23 cellular contexts compared by ENCODE assay signal in the genomic region with DNA sequence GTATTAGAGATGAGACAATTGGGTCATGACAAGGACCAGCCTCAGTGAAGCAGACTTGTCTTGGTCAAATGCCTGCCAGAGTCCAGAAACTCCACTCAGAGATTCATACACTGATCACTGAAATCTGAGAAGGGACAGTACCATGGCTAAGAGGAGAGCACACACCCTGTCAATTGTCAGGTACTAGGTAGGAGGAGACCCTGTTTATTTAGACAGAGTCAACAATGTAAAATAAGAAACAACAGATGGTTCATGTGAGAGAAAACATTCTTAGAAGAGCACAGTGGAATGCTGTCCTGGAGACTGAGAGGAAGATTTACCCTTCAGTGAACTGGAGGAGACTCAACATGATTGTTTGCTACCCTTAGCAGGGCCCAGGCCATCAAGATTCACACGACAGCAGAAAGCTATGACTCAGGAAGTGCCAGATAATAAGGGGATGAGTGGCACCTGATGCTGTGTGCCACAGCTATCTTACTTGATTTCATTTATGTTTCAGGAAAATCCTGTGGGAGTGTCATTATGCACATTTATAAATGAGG.
A peak's percentile ranks its signal among the peaks of the same experiment; 100 is the strongest.
DNase-seq lines count a peak whose midpoint lies in the region; ATAC-seq, FAIRE-seq and TF ChIP-seq lines count a peak whose summit lies in the region.
"Had no signal": no experiment of that assay in that cellular context is flagged by ENCODE, and none has a peak within 500 bp of the region (broad histone marks: within the 10 kb centered on the region; RNA-seq: fewer than 3 reads in every experiment).

No MANE protein-coding gene starts in this region.

- H3K27me3 Mint-ChIP-seq in neural progenitor cell (ENCODE audit: insufficient read depth, low read depth), result peaks cover 2% of the 10 kb centered on the region
- H3K27me3 Mint-ChIP-seq: brain had no signal

- no peaks in the 10 kb centered on the region for H3F3A ChIP-seq in neural progenitor cell (ENCODE audit: low read depth)

- WGBS in testis, 2 donors, result 33 to 38% methylated on average over 1 of the region's 1 CpG

- H3K4me1 Mint-ChIP-seq in neural progenitor cell, result peaks cover 5% of the 10 kb centered on the region
- H3K4me1 Mint-ChIP-seq: activated B cell treated with CpG ODN at 0.5 μM for 24 hours; activated naive CD8-positive, alpha-beta T cell treated with anti-CD3 and anti-CD28 coated beads, Interleukin-2, amount 10 ng/mL, durations not matched to agents 7 days and 5 days; brain; memory B cell; T-helper 17 cell had no signal

- H3K9me3 ChIP-seq in testis (no peaks in the 10 kb centered on the region), neural progenitor cell (ENCODE audit: low read depth) (no peaks in the 10 kb centered on the region)
- H3K9me3 ChIP-seq: psoas muscle, SJCRH30 had no signal

- H3K4me1 ChIP-seq in testis (no peaks in the 10 kb centered on the region), neural progenitor cell (no peaks in the 10 kb centered on the region)
- H3K4me1 ChIP-seq: psoas muscle, SJCRH30 had no signal

- H3K36me3 ChIP-seq in testis (ENCODE audit: low read depth, missing control alignments), result no peaks in the 10 kb centered on the region
- H3K36me3 ChIP-seq in neural progenitor cell, result no peaks in the 10 kb centered on the region
- H3K36me3 ChIP-seq: SJCRH30 had no signal

- peaks cover 6% of the 10 kb centered on the region for H3K9me3 Mint-ChIP-seq in neural progenitor cell
- H3K9me3 Mint-ChIP-seq: activated naive CD8-positive, alpha-beta T cell treated with anti-CD3 and anti-CD28 coated beads, Interleukin-2, amount 10 ng/mL, durations not matched to agents 7 days and 5 days; memory B cell had no signal

- TF ChIP-seq CTCF in epithelial cell of esophagus (IDR thresholded peaks at IDR 0.05; ENCODE audit: insufficient read depth, low read depth, low read length, missing control alignments) (no peak), testis (IDR thresholded peaks at IDR 0.05) (no peak), neural progenitor cell (IDR thresholded peaks at IDR 0.05) (no peak)

- no peak overlapping the region for H3K4me3 Mint-ChIP-seq in neural progenitor cell
- H3K4me3 Mint-ChIP-seq: activated B cell treated with CpG ODN at 0.5 μM for 24 hours; activated naive CD8-positive, alpha-beta T cell treated with anti-CD3 and anti-CD28 coated beads, Interleukin-2, amount 10 ng/mL, durations not matched to agents 7 days and 5 days; brain; memory B cell; naive thymus-derived CD8-positive, alpha-beta T cell; T-helper 17 cell had no signal

- H3K27me3 ChIP-seq in testis (no peaks in the 10 kb centered on the region), neural progenitor cell (no peaks in the 10 kb centered on the region)
- H3K27me3 ChIP-seq: hepatocyte, SJCRH30 had no signal

- DNase-seq in COR-L47 (lab: John Stamatoyannopoulos, UW), result peak; percentile 67
- DNase-seq in H54 (ENCODE audit: insufficient read length, low spot score), result no peak
- peak; percentile 15 for DNase-seq in NCI-H2196 (lab: John Stamatoyannopoulos, UW; ENCODE audit: unreplicated experiment)
- peak; percentile 6 for DNase-seq in epithelial cell of esophagus (ENCODE audit: low read depth)
- DNase-seq in pons (ENCODE audit: low spot score), result no peak
- no peak for DNase-seq in testis
- DNase-seq in neural progenitor cell (ENCODE audit: low spot score), result no peak
- DNase-seq: activated B cell treated with CpG ODN at 0.5 μM for 24 hours; activated naive CD8-positive, alpha-beta T cell treated with anti-CD3 and anti-CD28 coated beads, Interleukin-2, amount 10 ng/mL, durations not matched to agents 7 days and 5 days; islet precursor cell; naive thymus-derived CD8-positive, alpha-beta T cell; NCI-H446; psoas muscle; SJCRH30; small intestine; stimulated activated CD4-positive, alpha-beta T cell treated with anti-CD3 and anti-CD28 coated beads, Interleukin-4, amount 100 ng/mL, for 4 hours; T-helper 17 cell had no signal

- no peaks in the 10 kb centered on the region for H3K36me3 Mint-ChIP-seq in neural progenitor cell
- H3K36me3 Mint-ChIP-seq: activated naive CD8-positive, alpha-beta T cell treated with anti-CD3 and anti-CD28 coated beads, Interleukin-2, amount 10 ng/mL, durations not matched to agents 7 days and 5 days; brain; memory B cell; naive thymus-derived CD8-positive, alpha-beta T cell had no signal

- H3K4me2 ChIP-seq in neural progenitor cell, result no peak overlapping the region
- H3K4me2 ChIP-seq: hepatocyte had no signal

- H2AFZ ChIP-seq in neural progenitor cell (replicated peaks), result no peak overlapping the region
- H2AFZ ChIP-seq: hepatocyte had no signal

- TF ChIP-seq POLR2A in H54 (IDR thresholded peaks at IDR 0.05; ENCODE audit: low read depth, low read length), result no peak
- TF ChIP-seq POLR2A in testis (IDR thresholded peaks at IDR 0.05), result no peak

- intact Hi-C loops in testis (cut with DNase I; ENCODE audit: low total_unique reads), result no loop called here

- no peaks in the 10 kb centered on the region for H4K20me1 ChIP-seq in neural progenitor cell (ENCODE audit: low read depth)

- H3K27ac ChIP-seq in testis, result no peak overlapping the region
- no peak overlapping the region for H3K27ac ChIP-seq in neural progenitor cell
- H3K27ac ChIP-seq: hepatocyte, psoas muscle, SJCRH30 had no signal

- ATAC-seq in GM21576 (IDR thresholded peaks at IDR 0.05; ENCODE audit: unreplicated experiment), result no peak
- ATAC-seq: naive thymus-derived CD8-positive, alpha-beta T cell; psoas muscle; T-helper 17 cell had no signal

- H3K9ac ChIP-seq in neural progenitor cell, result no peak overlapping the region

- H3K79me2 ChIP-seq in neural progenitor cell (ENCODE audit: low read depth), result no peaks in the 10 kb centered on the region
- H3K79me2 ChIP-seq: hepatocyte had no signal

- no peak overlapping the region for H3K27ac Mint-ChIP-seq in neural progenitor cell
- H3K27ac Mint-ChIP-seq: activated B cell treated with CpG ODN at 0.5 μM for 24 hours; activated naive CD8-positive, alpha-beta T cell treated with anti-CD3 and anti-CD28 coated beads, Interleukin-2, amount 10 ng/mL, durations not matched to agents 7 days and 5 days; brain; memory B cell; naive thymus-derived CD8-positive, alpha-beta T cell; T-helper 17 cell had no signal

- peak; percentile 66 for FAIRE-seq in H54 (lab: Jason Lieb, UNC)
- FAIRE-seq: colon, GM12891, small intestine had no signal

- H3K4me3 ChIP-seq in epithelial cell of esophagus (ENCODE audit: low read length), result no peak overlapping the region
- H3K4me3 ChIP-seq in testis, result no peak overlapping the region
- H3K4me3 ChIP-seq in neural progenitor cell, result no peak overlapping the region
- H3K4me3 ChIP-seq: hepatocyte, psoas muscle, SJCRH30 had no signal

Comparison
In these comparisons a context has a peak if more than half of its experiments do, and no peak if none do; other contexts are left out.
1. DNase-seq: peak in COR-L47 (single experiment), NCI-H2196 (single experiment) and epithelial cell of esophagus (single experiment); none in H54 (single experiment), pons (single experiment), testis (single experiment) and neural progenitor cell (single experiment).